Comparison of ENCODE assay signal across 15 cellular contexts in genomic region chr12:68510394-68510793, GRCh38.
DNase-seq lines count a peak whose midpoint lies in the region; ATAC-seq and TF ChIP-seq lines count a peak whose summit lies in the region.
"Had no signal": no experiment of that assay in that cellular context is flagged by ENCODE, and none has a peak within 500 bp of the region (broad histone marks: within the 10 kb centered on the region; RNA-seq: fewer than 3 reads in every experiment).

No MANE protein-coding gene starts in this region.

- H3K9me2 ChIP-seq in GM23338 (ENCODE audit: insufficient read depth) = peaks cover 10% of the 10 kb centered on the region
- H3K9me2 ChIP-seq in PC-3 (replicated peaks; ENCODE audit: low read length) = no peaks in the 10 kb centered on the region

- H3K4me1 ChIP-seq in GM23338 (ENCODE audit: insufficient read depth) (no peaks in the 10 kb centered on the region), PC-3 (ENCODE audit: insufficient read depth, low read length) (no peaks in the 10 kb centered on the region), mammary epithelial cell (ENCODE audit: insufficient read depth, low read length) (peaks cover 17% of the 10 kb centered on the region), upper lobe of right lung (no peaks in the 10 kb centered on the region)
- H3K4me1 ChIP-seq: BLaER1 had no signal

- H3K9ac ChIP-seq in PC-3 (ENCODE audit: low read length) = no peak overlapping the region
- no peak overlapping the region for H3K9ac ChIP-seq in mammary epithelial cell (ENCODE audit: insufficient read depth, low read length)
- H3K9ac ChIP-seq: BLaER1 had no signal

- TF ChIP-seq CTCF in GM23338 (conservative IDR thresholded peaks at IDR 0.05; ENCODE audit: low read depth in 2 of 2) (no peak), PC-3 (conservative IDR thresholded peaks at IDR 0.05; ENCODE audit: low read depth, low read length) (no peak), mammary epithelial cell (conservative IDR thresholded peaks at IDR 0.05 in 1 of 2, IDR thresholded peaks at IDR 0.05 in 1 of 2; ENCODE audit: extremely low read depth in 1 of 2, insufficient read depth in 1 of 2, low read depth in 1 of 2, low read length in 2 of 2) (no peak), upper lobe of right lung (IDR thresholded peaks at IDR 0.05) (no peak)

- H3K27ac Mint-ChIP-seq in GM23338 = no peak overlapping the region
- H3K27ac Mint-ChIP-seq: H9 had no signal

- H3K36me3 ChIP-seq in GM23338 (ENCODE audit: insufficient read depth) (no peaks in the 10 kb centered on the region), PC-3 (ENCODE audit: low read depth, low read length) (no peaks in the 10 kb centered on the region), mammary epithelial cell (ENCODE audit: insufficient read depth, low read length) (no peaks in the 10 kb centered on the region), upper lobe of right lung (no peaks in the 10 kb centered on the region)
- H3K36me3 ChIP-seq: BLaER1 had no signal

- no peaks in the 10 kb centered on the region for H3K36me3 Mint-ChIP-seq in GM23338 (ENCODE audit: low read depth)

- H3K4me2 ChIP-seq in GM23338 (no peak overlapping the region), PC-3 (ENCODE audit: low read length) (no peak overlapping the region), mammary epithelial cell (ENCODE audit: insufficient read depth, low read depth, low read length) (peak overlapping the region; percentile 64)
- H3K4me2 ChIP-seq: BLaER1 had no signal

- CTCF ChIA-PET in PC-3 (lab: Charles Lee) = no interaction called here
- CTCF ChIA-PET in mammary epithelial cell (lab: Charles Lee; ENCODE audit: low non-redundant PET) = no interaction called here

- H3K27me3 ChIP-seq in GM23338 (ENCODE audit: insufficient read depth) (no peaks in the 10 kb centered on the region), PC-3 (ENCODE audit: low read length) (no peaks in the 10 kb centered on the region), mammary epithelial cell (ENCODE audit: insufficient read depth, low read length) (no peaks in the 10 kb centered on the region), upper lobe of right lung (no peaks in the 10 kb centered on the region)
- H3K27me3 ChIP-seq: BLaER1 had no signal

- intact Hi-C loops in PC-3 (cut with micrococcal nuclease) = no loop called here
- intact Hi-C loops in mammary epithelial cell (cut with micrococcal nuclease) = no loop called here
- intact Hi-C loops in upper lobe of right lung (cut with DNase I) = no loop called here

- BruUV-seq in PC-3 (replicated peaks; lab: Mats Ljungman, UMichigan) = no TSS peak
- BruUV-seq in mammary epithelial cell (replicated peaks; lab: Mats Ljungman, UMichigan) = no TSS peak

- in situ Hi-C loops in mammary epithelial cell (cut with MboI; ENCODE audit: low sequenced_read_pairs in 2 of 2) = no loop called here

- H3F3A ChIP-seq in GM23338 (replicated peaks; ENCODE audit: low read depth) (no peaks in the 10 kb centered on the region), PC-3 (ENCODE audit: low read length, unreplicated experiment) (no peaks in the 10 kb centered on the region)

- no peaks in the 10 kb centered on the region for H3K4me1 Mint-ChIP-seq in GM23338
- H3K4me1 Mint-ChIP-seq: CD8-positive, alpha-beta memory T cell; H9 had no signal

- H3K79me2 ChIP-seq in GM23338 (replicated peaks; ENCODE audit: insufficient read depth) (no peaks in the 10 kb centered on the region), PC-3 (ENCODE audit: low read length) (no peaks in the 10 kb centered on the region), mammary epithelial cell (ENCODE audit: insufficient read depth, low read length) (no peaks in the 10 kb centered on the region)

- no peak for ATAC-seq in GM23338
- peak; percentile 37; the same call in 1 of the 2 replicates for ATAC-seq in PC-3
- no peak for ATAC-seq in GM21423 (IDR thresholded peaks at IDR 0.05; ENCODE audit: unreplicated experiment)
- no peak for ATAC-seq in upper lobe of right lung
- ATAC-seq: GM12878 had no signal

- POLR2A ChIA-PET in PC-3 (lab: Charles Lee; ENCODE audit: unreplicated experiment) = no interaction called here

- 0% methylated on average over 1 of the region's 1 CpG for whole genome bisulfite sequencing in mammary epithelial cell (ENCODE audit: low coverage, missing lambda C conversion rate)

- no peaks in the 10 kb centered on the region for H3K27me3 Mint-ChIP-seq in GM23338 (ENCODE audit: insufficient read depth, low read depth, poor library complexity)
- H3K27me3 Mint-ChIP-seq: CD8-positive, alpha-beta memory T cell had no signal

- no peaks in the 10 kb centered on the region; the same call in 2 of the 3 replicates for H3K9me3 Mint-ChIP-seq in GM23338
- H3K9me3 Mint-ChIP-seq: CD8-positive, alpha-beta memory T cell had no signal

- H3K9me3 ChIP-seq in PC-3 (ENCODE audit: low read length) = no peaks in the 10 kb centered on the region
- H3K9me3 ChIP-seq in mammary epithelial cell (replicated peaks; ENCODE audit: insufficient read depth, low read length) = no peaks in the 10 kb centered on the region
- no peaks in the 10 kb centered on the region for H3K9me3 ChIP-seq in upper lobe of right lung
- H3K9me3 ChIP-seq: Caco-2 had no signal

- H3K4me3 Mint-ChIP-seq in GM23338 = no peak overlapping the region
- H3K4me3 Mint-ChIP-seq: CD8-positive, alpha-beta memory T cell; H9 had no signal

- H2AFZ ChIP-seq in GM23338 = 0 out of 2 replicates have a peak overlapping the region, but pooled peaks have one; percentile 18
- no peak overlapping the region for H2AFZ ChIP-seq in PC-3 (ENCODE audit: low read length)
- no peak overlapping the region for H2AFZ ChIP-seq in mammary epithelial cell (ENCODE audit: low read depth, low read length)

- H4K20me1 ChIP-seq in GM23338 (replicated peaks; ENCODE audit: insufficient read depth) (no peaks in the 10 kb centered on the region), PC-3 (ENCODE audit: low read length) (no peaks in the 10 kb centered on the region), mammary epithelial cell (ENCODE audit: insufficient read depth, low read length) (no peaks in the 10 kb centered on the region)
- H4K20me1 ChIP-seq: BLaER1 had no signal

- dilution Hi-C loops in mammary epithelial cell (cut with HindIII; ENCODE audit: low sequenced_read_pairs) = no loop called here

- no peak overlapping the region for H3K27ac ChIP-seq in GM23338 (ENCODE audit: low read depth)
- no peak overlapping the region for H3K27ac ChIP-seq in PC-3 (ENCODE audit: low read length)
- H3K27ac ChIP-seq in mammary epithelial cell (ENCODE audit: insufficient read depth, low read depth, low read length) = peak overlapping the region; percentile 12
- H3K27ac ChIP-seq in upper lobe of right lung = no peak overlapping the region
- H3K27ac ChIP-seq: BLaER1 had no signal

- H3K4me3 ChIP-seq in GM23338 (no peak overlapping the region), PC-3 (ENCODE audit: low read length) (no peak overlapping the region), mammary epithelial cell (replicated peaks in 1 of 3; ENCODE audit: insufficient read depth in 1 of 3, low read depth in 2 of 3, low read length in 3 of 3) (no peak overlapping the region), upper lobe of right lung (no peak overlapping the region)
- H3K4me3 ChIP-seq: BLaER1, GM12878 had no signal

- DNase-seq in GM23338 (ENCODE audit: low spot score) = no peak
- DNase-seq in PC-3 = peak; percentile 7
- DNase-seq in mammary epithelial cell = peak; percentile 50
- peak; percentile 49 for DNase-seq in foreskin melanocyte
- DNase-seq in Kasumi-1 (lab: John Stamatoyannopoulos, UW) = no peak
- no peak for DNase-seq in upper lobe of right lung
- DNase-seq in SIG-M5 treated with dmso at 0.1 percent for 504 hours (lab: John Stamatoyannopoulos, UW; ENCODE audit: unreplicated experiment) = no peak
- DNase-seq: Caco-2; CD8-positive, alpha-beta memory T cell; DND-41; GOT3; H9 had no signal

TF ChIP-seq in GM23338, 12 proteins besides CTCF, POLR2A, EP300 and RAD21 (continues in another document):
- TF ChIP-seq EZH2phosphoT487 (IDR thresholded peaks at IDR 0.05; ENCODE audit: unreplicated experiment) (no peak), ZNF114 (CRISPR knock-in tag; IDR thresholded peaks at IDR 0.05) (no peak), NANOG (IDR thresholded peaks at IDR 0.05; ENCODE audit: borderline replicate concordance) (no peak)

Comparison
In these comparisons a context has a peak if more than half of its experiments do, and no peak if none do; other contexts are left out.
1. DNase-seq: peak in PC-3 (single experiment), mammary epithelial cell (single experiment) and foreskin melanocyte (single experiment); none in GM23338 (single experiment), Kasumi-1 (0 of 2), upper lobe of right lung (single experiment) and SIG-M5 treated with dmso at 0.1 percent for 504 hours (single experiment).